In the genomic region with DNA sequence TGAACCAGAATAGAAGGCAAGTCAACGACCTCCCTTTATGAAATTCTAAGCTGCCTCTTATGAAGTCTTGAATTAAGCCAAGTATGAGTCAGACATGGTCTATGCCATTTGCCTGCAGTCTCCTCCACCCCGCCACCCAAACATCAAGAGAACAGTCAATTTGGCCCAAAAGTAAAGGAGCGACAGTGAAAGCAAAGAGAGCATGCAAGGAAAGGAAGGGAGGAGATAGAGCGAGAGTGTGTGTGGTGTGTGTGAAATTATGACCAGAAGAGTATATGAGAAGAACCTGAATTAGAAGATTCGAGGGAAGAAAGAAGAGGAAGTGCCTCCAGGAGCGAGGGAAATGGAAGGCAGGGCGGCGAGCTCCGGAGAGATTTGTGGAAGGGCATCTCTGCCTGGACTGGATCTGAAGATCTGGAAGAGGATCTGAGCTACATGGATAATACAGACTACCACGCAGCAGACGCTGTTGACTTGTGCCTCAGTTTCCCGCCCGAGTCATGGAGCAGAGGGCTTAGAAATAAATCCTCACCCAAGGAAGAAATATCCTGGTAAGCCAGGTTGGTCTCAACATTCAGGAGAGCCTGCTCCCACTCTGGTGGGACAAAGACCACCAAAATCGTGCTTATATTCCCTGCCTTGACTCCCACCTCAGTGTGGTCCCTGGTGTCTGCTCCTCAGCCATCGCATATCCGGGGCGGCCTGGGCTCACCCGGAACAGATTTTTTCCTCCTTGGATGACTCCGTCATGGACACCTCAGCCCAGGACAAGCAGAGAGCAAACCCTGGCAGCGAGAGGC, we compare ENCODE assay signal across 1 cellular context.
TF ChIP-seq lines count a peak whose summit lies in the region.

No MANE protein-coding gene starts in this region.

TF ChIP-seq in HepG2, 621 proteins besides CTCF, POLR2A, EP300 and RAD21 (continued from another document and continues in another):
- TF ChIP-seq PRPF4 (IDR thresholded peaks at IDR 0.05; ENCODE audit: low read depth, low read length, poor library complexity, severe bottlenecking) (no peak), HOMEZ (CRISPR knock-in tag; IDR thresholded peaks at IDR 0.05; ENCODE audit: low read depth) (no peak), ZNF670 (CRISPR knock-in tag; IDR thresholded peaks at IDR 0.05; ENCODE audit: borderline replicate concordance) (no peak), PAWR (CRISPR knock-in tag; IDR thresholded peaks at IDR 0.05; ENCODE audit: borderline replicate concordance) (no peak), MEIS1 (CRISPR knock-in tag; IDR thresholded peaks at IDR 0.05; ENCODE audit: borderline replicate concordance) (no peak), HIC2 (CRISPR knock-in tag; IDR thresholded peaks at IDR 0.05; ENCODE audit: low read depth) (no peak), BRCA1 (CRISPR knock-in tag; IDR thresholded peaks at IDR 0.05) (no peak), BHLHE40 (IDR thresholded peaks at IDR 0.05; ENCODE audit: low read length) (no peak), SALL1 (CRISPR knock-in tag; IDR thresholded peaks at IDR 0.05) (no peak; the same call in 1 of the 2 replicates), ZEB1 (IDR thresholded peaks at IDR 0.05; ENCODE audit: insufficient replicate concordance, low read depth) (no peak), ZNF547 (CRISPR knock-in tag; IDR thresholded peaks at IDR 0.05) (no peak), DMAP1 (CRISPR knock-in tag; IDR thresholded peaks at IDR 0.05) (no peak), SP1 (IDR thresholded peaks at IDR 0.05) (no peak), SP1 (CRISPR knock-in tag; IDR thresholded peaks at IDR 0.05) (no peak), FOXK1 (CRISPR knock-in tag; IDR thresholded peaks at IDR 0.05; ENCODE audit: borderline replicate concordance, low read depth) (no peak), RCOR2 (CRISPR knock-in tag; IDR thresholded peaks at IDR 0.05) (no peak), SETDB1 (CRISPR knock-in tag; IDR thresholded peaks at IDR 0.05; ENCODE audit: borderline replicate concordance) (no peak), FOXJ3 (CRISPR knock-in tag; IDR thresholded peaks at IDR 0.05; ENCODE audit: borderline replicate concordance) (no peak), BCL6 (CRISPR knock-in tag; IDR thresholded peaks at IDR 0.05) (no peak), ZFP62 (CRISPR knock-in tag; IDR thresholded peaks at IDR 0.05) (no peak), TP53 (CRISPR knock-in tag; conservative IDR thresholded peaks at IDR 0.05) (no peak), ZFP36L1 (CRISPR knock-in tag; IDR thresholded peaks at IDR 0.05) (no peak), KDM5B (CRISPR knock-in tag; IDR thresholded peaks at IDR 0.05; ENCODE audit: borderline replicate concordance) (no peak), ZSCAN21 (CRISPR knock-in tag; IDR thresholded peaks at IDR 0.05; ENCODE audit: borderline replicate concordance) (no peak; the same call in 1 of the 2 replicates), AHR (CRISPR knock-in tag; IDR thresholded peaks at IDR 0.05) (no peak), TEAD3 (CRISPR knock-in tag; optimal IDR thresholded peaks at IDR 0.05; ENCODE audit: borderline replicate concordance) (peak; percentile 34), KAT2B (IDR thresholded peaks at IDR 0.05; ENCODE audit: borderline replicate concordance, low read depth, low read length) (no peak), SKIL (CRISPR knock-in tag; IDR thresholded peaks at IDR 0.05; ENCODE audit: borderline replicate concordance) (no peak), ZNF337 (CRISPR knock-in tag; IDR thresholded peaks at IDR 0.05; ENCODE audit: borderline replicate concordance, low read depth) (no peak), NFKB2 (CRISPR knock-in tag; IDR thresholded peaks at IDR 0.05; ENCODE audit: borderline replicate concordance) (no peak), FOXC1 (CRISPR knock-in tag; IDR thresholded peaks at IDR 0.05; ENCODE audit: borderline replicate concordance) (no peak; the same call in 1 of the 2 replicates), ZFP41 (CRISPR knock-in tag; IDR thresholded peaks at IDR 0.05; ENCODE audit: borderline replicate concordance) (no peak), NKX3-1 (CRISPR knock-in tag; IDR thresholded peaks at IDR 0.05) (no peak), ZNF264 (CRISPR knock-in tag; IDR thresholded peaks at IDR 0.05) (no peak), SMAD1 (CRISPR knock-in tag; IDR thresholded peaks at IDR 0.05; ENCODE audit: borderline replicate concordance, low read depth) (no peak), ZNF160 (CRISPR knock-in tag; IDR thresholded peaks at IDR 0.05) (no peak), TRIM24 (CRISPR knock-in tag; IDR thresholded peaks at IDR 0.05) (no peak), ZBTB33 (CRISPR knock-in tag; IDR thresholded peaks at IDR 0.05) (0 out of 2 replicates have a peak, but pooled peaks have one; percentile 7), ZNF780A (CRISPR knock-in tag; IDR thresholded peaks at IDR 0.05) (no peak), ZFP90 (CRISPR knock-in tag; IDR thresholded peaks at IDR 0.05; ENCODE audit: borderline replicate concordance) (no peak), MZF1 (CRISPR knock-in tag; IDR thresholded peaks at IDR 0.05; ENCODE audit: borderline replicate concordance) (no peak), ZNF558 (CRISPR knock-in tag; IDR thresholded peaks at IDR 0.05; ENCODE audit: borderline replicate concordance) (no peak), EEA1 (CRISPR knock-in tag; IDR thresholded peaks at IDR 0.05; ENCODE audit: borderline replicate concordance) (no peak), ZNF10 (CRISPR knock-in tag; IDR thresholded peaks at IDR 0.05; ENCODE audit: borderline replicate concordance, low read depth) (no peak), ZNF816 (CRISPR knock-in tag; IDR thresholded peaks at IDR 0.05; ENCODE audit: borderline replicate concordance) (no peak), ZBTB42 (CRISPR knock-in tag; IDR thresholded peaks at IDR 0.05) (0 out of 2 replicates have a peak, but pooled peaks have one; percentile 46), LCORL (IDR thresholded peaks at IDR 0.05) (no peak), LCORL (CRISPR knock-in tag; IDR thresholded peaks at IDR 0.05) (0 out of 2 replicates have a peak, but pooled peaks have one; percentile 1), ZNF639 (CRISPR knock-in tag; conservative IDR thresholded peaks at IDR 0.05) (peak; percentile 19; the same call in 1 of the 2 replicates), ZMAT3 (CRISPR knock-in tag; conservative IDR thresholded peaks at IDR 0.05) (no peak), MXI1 (IDR thresholded peaks at IDR 0.05; ENCODE audit: borderline replicate concordance, low read depth, low read length) (no peak), ZNF7 (CRISPR knock-in tag; IDR thresholded peaks at IDR 0.05) (no peak), ZNF292 (CRISPR knock-in tag; IDR thresholded peaks at IDR 0.05; ENCODE audit: borderline replicate concordance, low read depth) (no peak), ZNF224 (CRISPR knock-in tag; IDR thresholded peaks at IDR 0.05) (no peak; the same call in 1 of the 2 replicates), GZF1 (CRISPR knock-in tag; IDR thresholded peaks at IDR 0.05) (no peak), ATF7 (IDR thresholded peaks at IDR 0.05) (no peak), ATF7 (CRISPR knock-in tag; IDR thresholded peaks at IDR 0.05) (no peak), ZNF841 (CRISPR knock-in tag; IDR thresholded peaks at IDR 0.05; ENCODE audit: borderline replicate concordance) (no peak)
- TF ChIP-seq, protein P1, sequence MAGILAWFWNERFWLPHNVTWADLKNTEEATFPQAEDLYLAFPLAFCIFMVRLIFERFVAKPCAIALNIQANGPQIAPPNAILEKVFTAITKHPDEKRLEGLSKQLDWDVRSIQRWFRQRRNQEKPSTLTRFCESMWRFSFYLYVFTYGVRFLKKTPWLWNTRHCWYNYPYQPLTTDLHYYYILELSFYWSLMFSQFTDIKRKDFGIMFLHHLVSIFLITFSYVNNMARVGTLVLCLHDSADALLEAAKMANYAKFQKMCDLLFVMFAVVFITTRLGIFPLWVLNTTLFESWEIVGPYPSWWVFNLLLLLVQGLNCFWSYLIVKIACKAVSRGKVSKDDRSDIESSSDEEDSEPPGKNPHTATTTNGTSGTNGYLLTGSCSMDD (CRISPR knock-in tag; IDR thresholded peaks at IDR 0.05), result no peak
- TF ChIP-seq, protein P2, sequence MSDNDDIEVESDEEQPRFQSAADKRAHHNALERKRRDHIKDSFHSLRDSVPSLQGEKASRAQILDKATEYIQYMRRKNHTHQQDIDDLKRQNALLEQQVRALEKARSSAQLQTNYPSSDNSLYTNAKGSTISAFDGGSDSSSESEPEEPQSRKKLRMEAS (IDR thresholded peaks at IDR 0.05), result no peak
- TF ChIP-seq, protein P3, sequence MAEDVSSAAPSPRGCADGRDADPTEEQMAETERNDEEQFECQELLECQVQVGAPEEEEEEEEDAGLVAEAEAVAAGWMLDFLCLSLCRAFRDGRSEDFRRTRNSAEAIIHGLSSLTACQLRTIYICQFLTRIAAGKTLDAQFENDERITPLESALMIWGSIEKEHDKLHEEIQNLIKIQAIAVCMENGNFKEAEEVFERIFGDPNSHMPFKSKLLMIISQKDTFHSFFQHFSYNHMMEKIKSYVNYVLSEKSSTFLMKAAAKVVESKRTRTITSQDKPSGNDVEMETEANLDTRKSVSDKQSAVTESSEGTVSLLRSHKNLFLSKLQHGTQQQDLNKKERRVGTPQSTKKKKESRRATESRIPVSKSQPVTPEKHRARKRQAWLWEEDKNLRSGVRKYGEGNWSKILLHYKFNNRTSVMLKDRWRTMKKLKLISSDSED (CRISPR knock-in tag; IDR thresholded peaks at IDR 0.05), result no peak
- TF ChIP-seq, protein P4, sequence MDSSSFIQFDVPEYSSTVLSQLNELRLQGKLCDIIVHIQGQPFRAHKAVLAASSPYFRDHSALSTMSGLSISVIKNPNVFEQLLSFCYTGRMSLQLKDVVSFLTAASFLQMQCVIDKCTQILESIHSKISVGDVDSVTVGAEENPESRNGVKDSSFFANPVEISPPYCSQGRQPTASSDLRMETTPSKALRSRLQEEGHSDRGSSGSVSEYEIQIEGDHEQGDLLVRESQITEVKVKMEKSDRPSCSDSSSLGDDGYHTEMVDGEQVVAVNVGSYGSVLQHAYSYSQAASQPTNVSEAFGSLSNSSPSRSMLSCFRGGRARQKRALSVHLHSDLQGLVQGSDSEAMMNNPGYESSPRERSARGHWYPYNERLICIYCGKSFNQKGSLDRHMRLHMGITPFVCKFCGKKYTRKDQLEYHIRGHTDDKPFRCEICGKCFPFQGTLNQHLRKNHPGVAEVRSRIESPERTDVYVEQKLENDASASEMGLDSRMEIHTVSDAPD (CRISPR knock-in tag; IDR thresholded peaks at IDR 0.05), result 0 out of 2 replicates have a peak, but pooled peaks have one; percentile 10
